ENCODE assay signal across 17 cellular contexts in the genomic region with DNA sequence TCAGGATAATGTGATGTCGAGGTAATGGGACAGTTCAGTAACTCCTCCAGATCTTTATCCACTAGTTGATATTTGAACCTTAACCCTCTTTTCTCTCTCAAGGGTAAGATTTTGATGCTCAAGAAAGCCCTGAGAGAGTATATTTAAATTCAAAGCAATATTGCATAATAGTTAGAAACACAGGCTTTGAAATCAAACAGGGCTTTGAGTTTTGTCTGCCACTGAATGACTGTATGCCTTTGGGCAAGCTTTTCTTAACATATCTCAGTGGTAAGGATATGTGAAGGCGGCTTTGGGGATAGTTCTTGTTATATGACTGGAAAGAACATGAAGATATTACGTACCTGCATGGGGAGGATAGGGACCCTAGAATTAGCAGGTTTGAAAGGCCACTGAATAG. TPM values are rescaled to one million over a fixed set of nuclear protein-coding genes. Genes with fewer than 3 reads are reported as not detected.
DNase-seq lines count a peak whose midpoint lies in the region; ATAC-seq and TF ChIP-seq lines count a peak whose summit lies in the region.
"Had no signal": no experiment of that assay in that cellular context is flagged by ENCODE, and none has a peak within 500 bp of the region (broad histone marks: within the 10 kb centered on the region; RNA-seq: fewer than 3 reads in every experiment).

No MANE protein-coding gene starts in this region.

- intact Hi-C loops in IMR-90 (cut with micrococcal nuclease) (loop anchor here (10.0 kb wide), 1 partner anchor 752 kb away; no protein-coding TSS in a partner anchor), body of pancreas (cut with DNase I) (no loop called here)

- in situ Hi-C loops in IMR-90 (cut with MboI; ENCODE audit: low sequenced_read_pairs) = loop anchor here (10.0 to 25.0 kb wide), 2 partner anchors 172 to 760 kb away; no protein-coding TSS in a partner anchor

- H2AFZ ChIP-seq in IMR-90 (replicated peaks; ENCODE audit: low read length, poor library complexity) = no peak overlapping the region
- no peak overlapping the region for H2AFZ ChIP-seq in hepatocyte

- no peak overlapping the region for H2BK20ac ChIP-seq in IMR-90 (ENCODE audit: low read depth, low read length)

- no peak overlapping the region for H3K4me3 Mint-ChIP-seq in T-helper 2 cell treated with Interferon-gamma antibody and Interleukin-4, amounts not matched to agents 5 μg/mL and 100 μg/mL, for 36 hours
- H3K4me3 Mint-ChIP-seq: H9 had no signal

- POLR2A ChIA-PET in IMR-90 (lab: Charles Lee; ENCODE audit: unreplicated experiment) = no interaction called here

- H4K5ac ChIP-seq in IMR-90 (ENCODE audit: low read depth, low read length) = no peak overlapping the region

- H3K9me2 ChIP-seq in hepatocyte (replicated peaks; ENCODE audit: insufficient read depth) = no peaks in the 10 kb centered on the region

- H3K9me3 Mint-ChIP-seq in T-helper 2 cell treated with Interferon-gamma antibody and Interleukin-4, amounts not matched to agents 5 μg/mL and 100 μg/mL, for 36 hours = no peaks in the 10 kb centered on the region
- H3K9me3 Mint-ChIP-seq: H9 had no signal

- 100% methylated on average over 1 of the region's 3 CpGs; no CpG with 5 or more reads in 1 of the 2 experiments for WGBS in IMR-90 (ENCODE audit: extremely low coverage in 2 of 2, insufficient read length in 1 of 2), 2 experiments
- 40% methylated on average over 3 of the region's 3 CpGs for WGBS in body of pancreas, 2 donors
- 97% methylated on average over 3 of the region's 3 CpGs for WGBS in hepatocyte (ENCODE audit: low lambda C conversion rate, missing lambda C conversion rate)

- H4K91ac ChIP-seq in IMR-90 (ENCODE audit: insufficient read depth, low read depth, low read length) = no peak overlapping the region

- H3K9me1 ChIP-seq in IMR-90 (ENCODE audit: insufficient read depth, low read length) = 0 out of 2 replicates have a peak, but pooled peaks cover 3% of the 10 kb centered on the region

- H2AK9ac ChIP-seq in IMR-90 (replicated peaks; ENCODE audit: low read depth, low read length, poor library complexity) = no peak overlapping the region

- no peak overlapping the region for H3K14ac ChIP-seq in IMR-90 (replicated peaks; ENCODE audit: low read depth, low read length)

- no peak overlapping the region for H3K4ac ChIP-seq in IMR-90 (ENCODE audit: low read depth, low read length)

- no peak for TF ChIP-seq POLR2A in IMR-90 (IDR thresholded peaks at IDR 0.05; ENCODE audit: low read depth, low read length)
- peak in 1 of 3 donors; percentile 15 for TF ChIP-seq POLR2A in body of pancreas (IDR thresholded peaks at IDR 0.05)

- H2AK5ac ChIP-seq in IMR-90 (ENCODE audit: low read depth, low read length) = no peak overlapping the region

- H3K9me3 ChIP-seq in IMR-90 (ENCODE audit: control insufficient read depth, insufficient read depth, low read length) (no peaks in the 10 kb centered on the region), body of pancreas (no peaks in the 10 kb centered on the region), hepatocyte (ENCODE audit: low read depth) (no peaks in the 10 kb centered on the region)
- H3K9me3 ChIP-seq: BLaER1 had no signal

- peaks cover 13 to 40% of the 10 kb centered on the region in 2 experiments for H3K79me1 ChIP-seq in IMR-90 (ENCODE audit: low read depth in 1 of 2, low read length in 2 of 2)

- no peak overlapping the region for H3K18ac ChIP-seq in IMR-90 (ENCODE audit: low read depth, low read length)

- H2BK15ac ChIP-seq in IMR-90 (ENCODE audit: low read depth, low read length) = no peak overlapping the region

- no peak overlapping the region for H2BK120ac ChIP-seq in IMR-90 (ENCODE audit: low read depth, low read length)

- no peak overlapping the region for H4K8ac ChIP-seq in IMR-90 (ENCODE audit: low read depth in 2 of 2, low read length in 2 of 2)

- no peak for DNase-seq in IMR-90
- no peak for DNase-seq in body of pancreas
- DNase-seq in hepatocyte (ENCODE audit: low spot score) = no peak
- no peak for DNase-seq in T-helper 2 cell treated with Interferon-gamma antibody and Interleukin-4, amounts not matched to agents 5 μg/mL and 100 μg/mL, for 36 hours (ENCODE audit: low spot score)
- DNase-seq: H9, KG1, MM.1S, NCI-H1417, NCI-H2029 treated with DMSO at 0.1 percent for 48 hours, NCI-H510A, NCI-H82, SIG-M5 had no signal

- H3K79me2 ChIP-seq in hepatocyte = peaks cover 48% of the 10 kb centered on the region

- H3K27ac ChIP-seq in IMR-90 (ENCODE audit: insufficient read depth, low read length) (no peak overlapping the region), body of pancreas (peak overlapping the region; percentile 28 to 100 (median 38)), hepatocyte (no peak overlapping the region)
- H3K27ac ChIP-seq: BLaER1, HL-60 had no signal

- no peaks in the 10 kb centered on the region for H3K27me3 Mint-ChIP-seq in T-helper 2 cell treated with Interferon-gamma antibody and Interleukin-4, amounts not matched to agents 5 μg/mL and 100 μg/mL, for 36 hours (ENCODE audit: low read depth)

- no peak; the same call in 1 of the 2 replicates for ATAC-seq in IMR-90 (ENCODE audit: low read depth)
- no peak for ATAC-seq in body of pancreas
- no peak for ATAC-seq in GM19397 (IDR thresholded peaks at IDR 0.05; ENCODE audit: unreplicated experiment)
- no peak for ATAC-seq in HG03432 (IDR thresholded peaks at IDR 0.05; ENCODE audit: unreplicated experiment)
- no peak for ATAC-seq in HG03439 (IDR thresholded peaks at IDR 0.05; ENCODE audit: unreplicated experiment)

- no peak overlapping the region for H3K4me2 ChIP-seq in IMR-90 (ENCODE audit: low read depth, low read length)
- H3K4me2 ChIP-seq in hepatocyte = peak overlapping the region; percentile 26
- H3K4me2 ChIP-seq: BLaER1 had no signal

- peaks cover 49% of the 10 kb centered on the region for H3K36me3 Mint-ChIP-seq in T-helper 2 cell treated with Interferon-gamma antibody and Interleukin-4, amounts not matched to agents 5 μg/mL and 100 μg/mL, for 36 hours (ENCODE audit: low read depth)

- peaks cover 19% of the 10 kb centered on the region for H3K4me1 Mint-ChIP-seq in T-helper 2 cell treated with Interferon-gamma antibody and Interleukin-4, amounts not matched to agents 5 μg/mL and 100 μg/mL, for 36 hours (ENCODE audit: low read depth)

- TF ChIP-seq CTCF in IMR-90 (conservative IDR thresholded peaks at IDR 0.05; ENCODE audit: low read depth, low read length) = no peak
- no peak for TF ChIP-seq CTCF in body of pancreas (IDR thresholded peaks at IDR 0.05)
- TF ChIP-seq CTCF in hepatocyte (IDR thresholded peaks at IDR 0.05; ENCODE audit: poor library complexity) = no peak

- CTCF ChIA-PET in IMR-90 (lab: Yijun Ruan, JAX) = interaction anchor here (1.9 kb wide), 1 partner anchor 160 kb away, joined by 5 read pairs; no protein-coding TSS in a partner anchor

- TF ChIP-seq RAD21 in IMR-90 (IDR thresholded peaks at IDR 0.05; ENCODE audit: low read length) = no peak

- H2BK5ac ChIP-seq in IMR-90 (ENCODE audit: low read depth, low read length, poor library complexity, severe bottlenecking) = no peak overlapping the region

- H3K4me1 ChIP-seq in IMR-90 (ENCODE audit: control insufficient read depth, insufficient read depth, low read length) (peaks cover 3% of the 10 kb centered on the region; the same call in 1 of the 2 replicates), body of pancreas (peaks cover 74% of the 10 kb centered on the region), hepatocyte (ENCODE audit: insufficient read depth) (no peaks in the 10 kb centered on the region)

- dilution Hi-C loops in IMR-90 (cut with HindIII; ENCODE audit: low sequenced_read_pairs, unreplicated experiment) = no loop called here

- no peaks in the 10 kb centered on the region for H3K27me3 ChIP-seq in IMR-90 (ENCODE audit: control insufficient read depth, insufficient read depth, low read length)
- no peaks in the 10 kb centered on the region for H3K27me3 ChIP-seq in body of pancreas
- no peaks in the 10 kb centered on the region for H3K27me3 ChIP-seq in hepatocyte
- H3K27me3 ChIP-seq: BLaER1 had no signal

- H3K23ac ChIP-seq in IMR-90 (ENCODE audit: low read depth, low read length) = no peak overlapping the region

- H4K20me1 ChIP-seq in IMR-90 (ENCODE audit: insufficient read depth, low read length) (peaks cover 7% of the 10 kb centered on the region), hepatocyte (ENCODE audit: insufficient read depth, poor library complexity, severe bottlenecking) (no peaks in the 10 kb centered on the region)

- no peak overlapping the region for H3K27ac Mint-ChIP-seq in T-helper 2 cell treated with Interferon-gamma antibody and Interleukin-4, amounts not matched to agents 5 μg/mL and 100 μg/mL, for 36 hours
- H3K27ac Mint-ChIP-seq: H9 had no signal

- BruUV-seq in IMR-90 (replicated peaks; lab: Mats Ljungman, UMichigan) = no TSS peak

- peaks cover 38% of the 10 kb centered on the region for H3K36me3 ChIP-seq in IMR-90 (ENCODE audit: control insufficient read depth, insufficient read depth, low read length)
- H3K36me3 ChIP-seq in body of pancreas (replicated peaks in 1 of 2; ENCODE audit: insufficient read depth in 1 of 2, low read depth in 2 of 2) = peaks cover 11 to 18% of the 10 kb centered on the region in 2 donors
- H3K36me3 ChIP-seq in hepatocyte (replicated peaks; ENCODE audit: insufficient read depth, low read depth) = peaks cover 5% of the 10 kb centered on the region

- H3K4me3 ChIP-seq in IMR-90 (ENCODE audit: insufficient read depth, low read depth, low read length) = no peak overlapping the region
- H3K4me3 ChIP-seq in body of pancreas = no peak overlapping the region
- H3K4me3 ChIP-seq in hepatocyte = no peak overlapping the region
- H3K4me3 ChIP-seq: BLaER1 had no signal

- H3K56ac ChIP-seq in IMR-90 (ENCODE audit: extremely low read depth, insufficient read depth, low read length) = no peak overlapping the region

- no peak overlapping the region for H3K9ac ChIP-seq in IMR-90 (ENCODE audit: low read depth, low read length)
- H3K9ac ChIP-seq: BLaER1 had no signal

TF ChIP-seq in IMR-90, 13 proteins besides CTCF, POLR2A, EP300 and RAD21:
- peak; percentile 60 for TF ChIP-seq CEBPB (IDR thresholded peaks at IDR 0.05; ENCODE audit: low read depth, low read length)
- no peak for TF ChIP-seq BHLHE40 (IDR thresholded peaks at IDR 0.05; ENCODE audit: low read depth, low read length)

RNA-seq across cellular contexts. Expression of a gene that starts 11.1 kb away (rescaled TPM):
- 168 and 187 TPM in 2 replicates for total RNA-seq in IMR-90 (2012; rRNA removed)
- polyA plus RNA-seq in IMR-90 (2012; rRNA removed) = 61.6 and 74.1 TPM in 2 replicates
- 28.0 and 39.0 TPM in 2 replicates for polyA plus RNA-seq in IMR-90 (2012; cell fraction: cytosol; rRNA removed)
- 35.1 and 131 TPM in 2 replicates for polyA plus RNA-seq in IMR-90 (2012; cell fraction: nucleus; rRNA removed; ENCODE audit: low replicate concordance)
- total RNA-seq in body of pancreas = 100 to 1,000 TPM; 224 to 274 TPM
- 183 and 184 TPM in 2 replicates for total RNA-seq in hepatocyte
- polyA plus RNA-seq in hepatocyte = 37.4 and 52.5 TPM in 2 replicates

Comparison
In these comparisons a context has a peak if more than half of its experiments do, and no peak if none do; other contexts are left out.
1. H3K27ac ChIP-seq: peak in body of pancreas (4 of 4); none in IMR-90 (single experiment) and hepatocyte (single experiment).